ENCODE assay signal across 19 cellular contexts in the genomic region with DNA sequence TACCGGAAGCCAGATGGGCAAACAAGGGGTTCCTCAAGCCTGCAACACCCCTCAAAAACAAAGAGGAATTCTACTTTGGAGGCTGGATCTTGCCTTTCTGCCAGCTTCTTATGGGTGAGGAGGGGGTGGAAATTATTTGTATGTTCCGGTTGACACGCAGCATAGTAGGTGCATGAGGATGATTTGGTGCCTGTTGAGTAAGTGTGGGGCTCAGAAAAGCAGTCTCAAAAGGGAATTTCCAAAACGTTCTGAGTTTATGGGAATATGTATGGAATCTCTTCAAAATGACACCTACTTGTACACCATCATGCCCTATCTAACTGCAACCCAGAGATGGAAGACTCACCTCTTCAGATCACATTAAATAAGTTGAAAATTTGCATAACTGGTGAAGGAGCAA. TPM values are rescaled to one million over a fixed set of nuclear protein-coding genes. Genes with fewer than 3 reads are reported as not detected.
DNase-seq lines count a peak whose midpoint lies in the region; ATAC-seq and TF ChIP-seq lines count a peak whose summit lies in the region.
"Had no signal": no experiment of that assay in that cellular context is flagged by ENCODE, and none has a peak within 500 bp of the region (broad histone marks: within the 10 kb centered on the region; RNA-seq: fewer than 3 reads in every experiment).

No MANE protein-coding gene starts in this region.

- TF ChIP-seq CTCF in Caco-2 (IDR thresholded peaks at IDR 0.05; ENCODE audit: insufficient read depth in 1 of 2, low read depth in 1 of 2, low read length in 1 of 2, severe bottlenecking in 1 of 2, unreplicated experiment in 1 of 2) (no peak), MCF 10A (IDR thresholded peaks at IDR 0.05; ENCODE audit: unreplicated experiment) (no peak), H9 (conservative IDR thresholded peaks at IDR 0.05) (no peak)

- H3K9me3 ChIP-seq in Caco-2, result no peaks in the 10 kb centered on the region
- no peaks in the 10 kb centered on the region for H3K9me3 ChIP-seq in H9 (ENCODE audit: control insufficient read depth, low read depth, low read length)
- H3K9me3 ChIP-seq: HAP-1, lower lobe of right lung, right lobe of liver, thyroid gland had no signal

- H2AFZ ChIP-seq in H9 (ENCODE audit: low read length), result no peak overlapping the region

- H2BK5ac ChIP-seq in H9 (ENCODE audit: insufficient read length, low read length), result no peak overlapping the region

- H3K9ac ChIP-seq in H9 (ENCODE audit: extremely low read depth, insufficient read length, low read length), result no peak overlapping the region

- peaks cover 3% of the 10 kb centered on the region for H3K23me2 ChIP-seq in H9 (ENCODE audit: insufficient read length, low read depth, low read length, poor library complexity, severe bottlenecking)

- no peak overlapping the region for H4K8ac ChIP-seq in H9 (replicated peaks; ENCODE audit: insufficient read length, low read depth, low read length)

- no peak overlapping the region for H3K27ac ChIP-seq in H9 (ENCODE audit: insufficient read length, low read depth, low read length)
- H3K27ac ChIP-seq: brain microvascular endothelial cell, lower lobe of right lung, right lobe of liver, thyroid gland had no signal

- H3K36me3 Mint-ChIP-seq in Caco-2 (ENCODE audit: insufficient read depth, unreplicated experiment), result peaks cover 24% of the 10 kb centered on the region
- H3K36me3 Mint-ChIP-seq in MCF 10A (ENCODE audit: insufficient read depth, unreplicated experiment), result peaks cover 11% of the 10 kb centered on the region
- H3K36me3 Mint-ChIP-seq in immature natural killer cell, result no peaks in the 10 kb centered on the region
- H3K36me3 Mint-ChIP-seq in stimulated activated effector memory CD8-positive, alpha-beta T cell treated with anti-CD3 and anti-CD28 coated beads, Interleukin-12 subunit alpha, Interleukin-12 subunit beta, amount 100 ng/mL, for 72 hours, result peaks cover 20% of the 10 kb centered on the region
- H3K36me3 Mint-ChIP-seq in H9 (ENCODE audit: insufficient read depth in 1 of 3, low read depth in 3 of 3), result peaks cover 0 to 2% (median 0%) of the 10 kb centered on the region in 3 experiments; a peak in 1 of 7 replicates
- H3K36me3 Mint-ChIP-seq in activated naive CD4-positive, alpha-beta T cell treated with anti-CD3 and anti-CD28 coated beads, Interleukin-2, amount 10 ng/mL, durations not matched to agents 7 days and 5 days, result peaks cover 4% of the 10 kb centered on the region
- H3K36me3 Mint-ChIP-seq: stimulated activated memory B cell treated with anti-CD40 and anti-IgM and Interleukin-4, amounts not matched to agents 10 μg/mL and 1 μg/mL and 100 μg/mL, for 72 hours had no signal

- peaks cover 6% of the 10 kb centered on the region for H3K4me1 Mint-ChIP-seq in Caco-2 (ENCODE audit: low read depth, unreplicated experiment)
- peaks cover 27% of the 10 kb centered on the region for H3K4me1 Mint-ChIP-seq in MCF 10A (ENCODE audit: insufficient read depth, unreplicated experiment)
- H3K4me1 Mint-ChIP-seq in immature natural killer cell, result peaks cover 45 to 49% of the 10 kb centered on the region in 2 donors
- H3K4me1 Mint-ChIP-seq in stimulated activated effector memory CD8-positive, alpha-beta T cell treated with anti-CD3 and anti-CD28 coated beads, Interleukin-12 subunit alpha, Interleukin-12 subunit beta, amount 100 ng/mL, for 72 hours, result peaks cover 31% of the 10 kb centered on the region
- H3K4me1 Mint-ChIP-seq in H9, result peaks cover 14 to 19% of the 10 kb centered on the region in 2 experiments
- peaks cover 59% of the 10 kb centered on the region for H3K4me1 Mint-ChIP-seq in activated naive CD4-positive, alpha-beta T cell treated with anti-CD3 and anti-CD28 coated beads, Interleukin-2, amount 10 ng/mL, durations not matched to agents 7 days and 5 days

- POLR2A ChIA-PET in Caco-2 (lab: Charles Lee), result interaction anchor here (0.6 kb wide), 1 partner anchor 30 kb away, joined by 3 read pairs; no protein-coding TSS in a partner anchor
- POLR2A ChIA-PET in MCF 10A (lab: Yijun Ruan, JAX), result interaction anchor here (0.6 to 7.2 kb wide), 17 partner anchors 9 to 1363 kb away, joined by 3 to 148 read pairs (median 5); partner anchors contain the start of genes ADGRE5, DNAJB1, GIPC1 and ZNF333

- no peak overlapping the region for H4K5ac ChIP-seq in H9 (ENCODE audit: insufficient read length, low read depth, low read length)

- no peak overlapping the region for H2BK20ac ChIP-seq in H9 (ENCODE audit: low read depth, low read length, poor library complexity, severe bottlenecking)

- H3K27me3 ChIP-seq in Caco-2 (replicated peaks; ENCODE audit: control insufficient read depth, insufficient read depth, low read length) (no peaks in the 10 kb centered on the region), H9 (ENCODE audit: insufficient read depth, low read length) (no peaks in the 10 kb centered on the region)
- H3K27me3 ChIP-seq: brain microvascular endothelial cell, right lobe of liver, thyroid gland had no signal

- BruUV-seq in Caco-2 (replicated peaks; lab: Mats Ljungman, UMichigan) (no TSS peak), MCF 10A (replicated peaks; lab: Mats Ljungman, UMichigan) (no TSS peak)

- H3K27ac Mint-ChIP-seq in Caco-2 (ENCODE audit: unreplicated experiment) (peak overlapping the region; percentile 64), MCF 10A (ENCODE audit: low read depth, unreplicated experiment) (peak overlapping the region; percentile 82), immature natural killer cell (peak overlapping the region in 5 of 6 donors; percentile 1 to 74 (median 25)), H9 (no peak overlapping the region; a peak in 1 of 7 replicates)
- peak overlapping the region; percentile 23 for H3K27ac Mint-ChIP-seq in stimulated activated effector memory CD8-positive, alpha-beta T cell treated with anti-CD3 and anti-CD28 coated beads, Interleukin-12 subunit alpha, Interleukin-12 subunit beta, amount 100 ng/mL, for 72 hours
- H3K27ac Mint-ChIP-seq in activated naive CD4-positive, alpha-beta T cell treated with anti-CD3 and anti-CD28 coated beads, Interleukin-2, amount 10 ng/mL, durations not matched to agents 7 days and 5 days, result no peak overlapping the region
- H3K27ac Mint-ChIP-seq: stimulated activated memory B cell treated with anti-CD40 and anti-IgM and Interleukin-4, amounts not matched to agents 10 μg/mL and 1 μg/mL and 100 μg/mL, for 72 hours had no signal

- no peak overlapping the region for H2AK5ac ChIP-seq in H9 (ENCODE audit: insufficient read length, low read length)

- H4K91ac ChIP-seq in H9 (ENCODE audit: insufficient read length, low read depth, low read length), result no peak overlapping the region

- no peaks in the 10 kb centered on the region for H3K9me3 Mint-ChIP-seq in Caco-2 (ENCODE audit: unreplicated experiment)
- no peaks in the 10 kb centered on the region for H3K9me3 Mint-ChIP-seq in MCF 10A (ENCODE audit: unreplicated experiment)
- no peaks in the 10 kb centered on the region for H3K9me3 Mint-ChIP-seq in immature natural killer cell
- no peaks in the 10 kb centered on the region for H3K9me3 Mint-ChIP-seq in stimulated activated effector memory CD8-positive, alpha-beta T cell treated with anti-CD3 and anti-CD28 coated beads, Interleukin-12 subunit alpha, Interleukin-12 subunit beta, amount 100 ng/mL, for 72 hours
- H3K9me3 Mint-ChIP-seq in H9, result no peaks in the 10 kb centered on the region
- no peaks in the 10 kb centered on the region for H3K9me3 Mint-ChIP-seq in activated naive CD4-positive, alpha-beta T cell treated with anti-CD3 and anti-CD28 coated beads, Interleukin-2, amount 10 ng/mL, durations not matched to agents 7 days and 5 days
- H3K9me3 Mint-ChIP-seq: stimulated activated memory B cell treated with anti-CD40 and anti-IgM and Interleukin-4, amounts not matched to agents 10 μg/mL and 1 μg/mL and 100 μg/mL, for 72 hours had no signal

- ATAC-seq in stimulated activated effector memory CD8-positive, alpha-beta T cell treated with anti-CD3 and anti-CD28 coated beads, Interleukin-12 subunit alpha, Interleukin-12 subunit beta, amount 100 ng/mL, for 72 hours, result no peak
- ATAC-seq in HG03457 (IDR thresholded peaks at IDR 0.05; ENCODE audit: unreplicated experiment), result no peak
- ATAC-seq: lower lobe of right lung; right lobe of liver; stimulated activated memory B cell treated with anti-CD40 and anti-IgM and Interleukin-4, amounts not matched to agents 10 μg/mL and 1 μg/mL and 100 μg/mL, for 72 hours had no signal

- peaks cover 8% of the 10 kb centered on the region; the same call in 1 of the 2 replicates for H3K4me1 ChIP-seq in Caco-2
- no peaks in the 10 kb centered on the region for H3K4me1 ChIP-seq in H9 (ENCODE audit: insufficient read depth, low read length)

- no peak overlapping the region for H3T11ph ChIP-seq in H9 (ENCODE audit: low read length)

- H3K36me3 ChIP-seq in Caco-2 (ENCODE audit: control insufficient read depth, insufficient read depth, low read length), result no peaks in the 10 kb centered on the region
- H3K36me3 ChIP-seq: brain microvascular endothelial cell, HAP-1, lower lobe of right lung, right lobe of liver, thyroid gland had no signal

- H2BK120ac ChIP-seq in H9 (ENCODE audit: low read depth, low read length, poor library complexity, severe bottlenecking), result no peak overlapping the region

- no peak overlapping the region for H3K18ac ChIP-seq in H9 (ENCODE audit: insufficient read length, low read depth, low read length)

- intact Hi-C loops in Caco-2 (cut with micrococcal nuclease; ENCODE audit: unreplicated experiment) (no loop called here), MCF 10A (cut with micrococcal nuclease) (loop anchor here (5.0 kb wide), 1 partner anchor 1364 kb away; no protein-coding TSS in a partner anchor)

- CTCF ChIA-PET in Caco-2 (lab: Charles Lee) (no interaction called here), MCF 10A (lab: Yijun Ruan, JAX) (interaction anchor here (0.9 to 2.1 kb wide), 8 partner anchors 10 to 47 kb away, joined by 3 to 9 read pairs (median 6); no protein-coding TSS in a partner anchor)
- CTCF ChIA-PET in activated naive CD4-positive, alpha-beta T cell treated with anti-CD3 and anti-CD28 coated beads, Interleukin-2, amount 10 ng/mL, durations not matched to agents 7 days and 5 days (lab: Charles Lee), result interaction anchor here (1.0 to 1.6 kb wide), 3 partner anchors 30 to 390 kb away, joined by 3 to 5 read pairs (median 4); no protein-coding TSS in a partner anchor

- no peak overlapping the region for H3K56ac ChIP-seq in H9 (ENCODE audit: insufficient read length, low read depth, low read length)

- no peak overlapping the region; the same call in 1 of the 2 replicates for H3K14ac ChIP-seq in H9 (ENCODE audit: insufficient read depth, low read length)

- H2BK15ac ChIP-seq in H9 (ENCODE audit: low read depth, low read length), result no peak overlapping the region

- DNase-seq in Caco-2 (no peak), MCF 10A (ENCODE audit: unreplicated experiment) (no peak), immature natural killer cell (no peak), NCI-H226 (no peak), H9 (no peak)
- no peak for DNase-seq in stimulated activated effector memory CD8-positive, alpha-beta T cell treated with anti-CD3 and anti-CD28 coated beads, Interleukin-12 subunit alpha, Interleukin-12 subunit beta, amount 100 ng/mL, for 72 hours (ENCODE audit: low spot score in 2 of 2)
- DNase-seq in activated naive CD4-positive, alpha-beta T cell treated with anti-CD3 and anti-CD28 coated beads, Interleukin-2, amount 10 ng/mL, durations not matched to agents 7 days and 5 days, result no peak
- DNase-seq: activated CD4-positive, alpha-beta T cell treated with anti-CD3 and anti-CD28 coated beads for 48 hours; brain microvascular endothelial cell; DND-41; foreskin fibroblast; lower lobe of right lung; NCI-H1105 treated with DMSO at 0.1 percent for 48 hours; NCI-H524 treated with DMSO at 0.1 percent for 48 hours; right lobe of liver; thyroid gland had no signal

- no peak overlapping the region for H3K4me3 ChIP-seq in Caco-2 (ENCODE audit: low read depth, low read length)
- H3K4me3 ChIP-seq: HAP-1, lower lobe of right lung, right lobe of liver, thyroid gland had no signal

- H2BK12ac ChIP-seq in H9 (ENCODE audit: insufficient read length, low read depth, low read length), result no peak overlapping the region

- no peaks in the 10 kb centered on the region for H3K27me3 Mint-ChIP-seq in Caco-2 (ENCODE audit: insufficient read depth, unreplicated experiment)
- H3K27me3 Mint-ChIP-seq in MCF 10A (ENCODE audit: insufficient read depth, unreplicated experiment), result no peaks in the 10 kb centered on the region
- peaks cover 10 to 18% (median 18%) of the 10 kb centered on the region in 3 donors for H3K27me3 Mint-ChIP-seq in immature natural killer cell (ENCODE audit: low read depth in 3 of 3)
- no peaks in the 10 kb centered on the region for H3K27me3 Mint-ChIP-seq in H9 (ENCODE audit: low read depth)
- H3K27me3 Mint-ChIP-seq in activated naive CD4-positive, alpha-beta T cell treated with anti-CD3 and anti-CD28 coated beads, Interleukin-2, amount 10 ng/mL, durations not matched to agents 7 days and 5 days, result no peaks in the 10 kb centered on the region
- H3K27me3 Mint-ChIP-seq: stimulated activated memory B cell treated with anti-CD40 and anti-IgM and Interleukin-4, amounts not matched to agents 10 μg/mL and 1 μg/mL and 100 μg/mL, for 72 hours had no signal

- peaks cover 5% of the 10 kb centered on the region; the same call in 1 of the 2 replicates for H3K79me2 ChIP-seq in H9 (ENCODE audit: insufficient read depth, low read length)

- H3K79me1 ChIP-seq in H9 (ENCODE audit: insufficient read depth, low read depth, low read length, poor library complexity, severe bottlenecking), result peaks cover 2% of the 10 kb centered on the region

- no peak overlapping the region for H3K23ac ChIP-seq in H9 (ENCODE audit: insufficient read length, low read depth, low read length)

- H3K4me2 ChIP-seq in H9 (ENCODE audit: insufficient read depth, insufficient read length, low read length), result no peak overlapping the region

- H3K4me3 Mint-ChIP-seq in Caco-2 (ENCODE audit: unreplicated experiment) (no peak overlapping the region), MCF 10A (ENCODE audit: unreplicated experiment) (peak overlapping the region; percentile 35), immature natural killer cell (no peak overlapping the region), H9 (no peak overlapping the region)
- no peak overlapping the region for H3K4me3 Mint-ChIP-seq in stimulated activated effector memory CD8-positive, alpha-beta T cell treated with anti-CD3 and anti-CD28 coated beads, Interleukin-12 subunit alpha, Interleukin-12 subunit beta, amount 100 ng/mL, for 72 hours
- no peak overlapping the region for H3K4me3 Mint-ChIP-seq in activated naive CD4-positive, alpha-beta T cell treated with anti-CD3 and anti-CD28 coated beads, Interleukin-2, amount 10 ng/mL, durations not matched to agents 7 days and 5 days
- H3K4me3 Mint-ChIP-seq: stimulated activated memory B cell treated with anti-CD40 and anti-IgM and Interleukin-4, amounts not matched to agents 10 μg/mL and 1 μg/mL and 100 μg/mL, for 72 hours had no signal

- no CpG with 5 or more reads among the region's 4 CpGs for WGBS in H9 (ENCODE audit: extremely low coverage, insufficient read length, low lambda C conversion rate)

- no peaks in the 10 kb centered on the region for H4K20me1 ChIP-seq in H9 (ENCODE audit: control insufficient read depth, insufficient read depth, insufficient read length)

- no peak overlapping the region for H3K4ac ChIP-seq in H9 (ENCODE audit: low read depth, low read length)

RNA-seq across cellular contexts. Expression of gene TECR, which starts 3.0 kb away (rescaled TPM):
- total RNA-seq in Caco-2 (2022) (294 and 300 TPM in 2 replicates), MCF 10A (2022) (74.1 and 106 TPM in 2 replicates), H9 (2021) (162 and 164 TPM in 2 replicates)
- polyA plus RNA-seq in immature natural killer cell, result 100 to 1,000 TPM; 203 to 317 (median 289) TPM

RNA-seq across cellular contexts. Expression of gene DNAJB1, which starts 8.2 kb away (rescaled TPM):
- total RNA-seq in Caco-2 (2022) (79.5 and 80.2 TPM in 2 replicates), MCF 10A (2022) (71.6 and 97.4 TPM in 2 replicates), H9 (2021) (77.7 and 87.0 TPM in 2 replicates)
- 100 to 1,000 TPM; 116 to 164 (median 120) TPM for polyA plus RNA-seq in immature natural killer cell

RNA-seq across cellular contexts. Expression of gene GIPC1, which starts 30.5 kb away (rescaled TPM):
- 98.7 and 105 TPM in 2 replicates for total RNA-seq in Caco-2 (2022)
- total RNA-seq in MCF 10A (2022), result 107 and 108 TPM in 2 replicates
- polyA plus RNA-seq in immature natural killer cell, result 10 to 100 TPM; 42.0 to 49.0 (median 47.0) TPM
- 70.6 and 75.0 TPM in 2 replicates for total RNA-seq in H9 (2021)

RNA-seq across cellular contexts. Expression of gene NDUFB7, which starts 45.4 kb away (rescaled TPM):
- total RNA-seq in Caco-2 (2022) (158 and 173 TPM in 2 replicates), MCF 10A (2022) (153 and 165 TPM in 2 replicates), H9 (2021) (155 and 161 TPM in 2 replicates)
- polyA plus RNA-seq in immature natural killer cell, result 100 to 1,000 TPM; 400 to 782 (median 502) TPM

RNA-seq across cellular contexts. Expression of gene PTGER1, which starts 51.3 kb away (rescaled TPM):
- total RNA-seq in Caco-2 (2022), result 0.20 and 0.74 TPM in 2 replicates
- total RNA-seq in MCF 10A (2022), result 0.29 and 0.42 TPM in 2 replicates
- polyA plus RNA-seq in immature natural killer cell, result 1 to 10 TPM in 1 of 3 donors, under 1 TPM in 1, not detected in 1; 0.17 to 1.2 TPM
- 0.63 and 0.66 TPM in 2 replicates for total RNA-seq in H9 (2021)

Comparison
In these comparisons a context has a peak if more than half of its experiments do, and no peak if none do; other contexts are left out.
1. H3K27ac Mint-ChIP-seq: peak in Caco-2 (single experiment), MCF 10A (single experiment), immature natural killer cell (5 of 6) and stimulated activated effector memory CD8-positive, alpha-beta T cell treated with anti-CD3 and anti-CD28 coated beads, Interleukin-12 subunit alpha, Interleukin-12 subunit beta, amount 100 ng/mL, for 72 hours (single experiment); none in H9 (0 of 3) and activated naive CD4-positive, alpha-beta T cell treated with anti-CD3 and anti-CD28 coated beads, Interleukin-2, amount 10 ng/mL, durations not matched to agents 7 days and 5 days (single experiment).